8 cellular contexts compared by ENCODE assay signal in the genomic region with DNA sequence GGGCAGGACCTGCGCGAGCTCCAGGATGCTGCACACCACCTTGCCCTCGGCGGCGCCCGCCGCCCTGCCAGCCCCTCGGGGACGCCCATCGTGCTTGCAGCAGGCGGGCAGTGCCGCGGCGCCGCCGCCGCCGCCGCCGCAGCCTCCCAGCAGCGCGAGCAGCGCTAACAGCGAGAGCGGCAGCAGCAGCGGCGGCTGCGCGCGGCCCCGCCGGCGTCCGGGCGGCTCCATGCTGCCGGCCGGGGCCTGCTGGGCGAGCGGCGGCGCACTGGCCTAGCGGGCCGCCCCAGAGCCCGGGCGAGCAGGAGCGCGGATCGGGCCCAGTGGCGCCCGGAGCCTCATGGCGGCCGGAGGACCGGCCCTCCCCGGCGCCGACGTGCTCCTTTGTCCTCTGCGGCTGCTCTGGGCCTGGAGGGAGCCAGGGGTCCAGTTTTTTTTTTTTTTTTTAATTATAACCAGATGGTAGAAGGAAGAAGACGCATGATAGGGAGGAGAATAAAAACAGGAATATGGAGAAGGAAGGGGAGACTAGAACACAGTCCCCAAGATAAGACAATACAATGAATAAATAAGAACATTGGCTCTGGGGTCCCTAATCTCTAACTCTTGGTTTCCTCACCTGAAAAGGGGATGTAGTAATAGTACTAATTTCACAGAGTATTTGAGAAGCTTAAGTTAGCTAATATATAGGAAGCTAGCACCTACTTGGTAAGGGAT. TPM values are rescaled to one million over a fixed set of nuclear protein-coding genes. Genes with fewer than 3 reads are reported as not detected.
DNase-seq lines count a peak whose midpoint lies in the region; ATAC-seq, FAIRE-seq and TF ChIP-seq lines count a peak whose summit lies in the region.

No MANE protein-coding gene starts in this region.

- H3K9me3 Mint-ChIP-seq in activated T-helper 1 cell treated with anti-CD3 and anti-CD28 coated beads, Interleukin-12 subunit alpha, Interleukin-12 subunit beta, Interleukin-2, Interleukin-4 antibody, amounts not matched to agents 30 ng/mL and 10 ng/mL and 1 ng/mL, durations not matched to agents 14 hours and 24 hours and 36 hours = no peaks in the 10 kb centered on the region

- no peak overlapping the region for H3K27ac ChIP-seq in SJCRH30
- H3K27ac ChIP-seq in pancreas = no peak overlapping the region

- H3K9me3 ChIP-seq in SJCRH30 (replicated peaks) = no peaks in the 10 kb centered on the region
- no peaks in the 10 kb centered on the region for H3K9me3 ChIP-seq in pancreas

- H3K27ac Mint-ChIP-seq in activated T-helper 1 cell treated with anti-CD3 and anti-CD28 coated beads, Interleukin-12 subunit alpha, Interleukin-12 subunit beta, Interleukin-2, Interleukin-4 antibody, amounts not matched to agents 30 ng/mL and 10 ng/mL and 1 ng/mL, durations not matched to agents 14 hours and 24 hours and 36 hours = no peak overlapping the region

- WGBS in pancreas, 2 donors = 25 to 35% methylated on average over 33 to 52 of the region's 59 CpGs

- no peak for FAIRE-seq in pancreas (lab: Jason Lieb, UNC)

- DNase-seq in SJCRH30 = peak in 1 of 2 experiments; percentile 41
- peak; percentile 25 to 62 for DNase-seq in foreskin fibroblast
- DNase-seq in pancreas = peak in 3 of 6 donors; percentile 47 to 67 (median 48)
- no peak for DNase-seq in activated T-helper 1 cell treated with anti-CD3 and anti-CD28 coated beads, Interleukin-12 subunit alpha, Interleukin-12 subunit beta, Interleukin-2, Interleukin-4 antibody, amounts not matched to agents 30 ng/mL and 10 ng/mL and 1 ng/mL, durations not matched to agents 14 hours and 24 hours and 36 hours (ENCODE audit: low spot score)
- no peak for DNase-seq in KBM-7
- DNase-seq in cortex of kidney (lab: John Stamatoyannopoulos, UW) = no peak

- H3K4me3 Mint-ChIP-seq in activated T-helper 1 cell treated with anti-CD3 and anti-CD28 coated beads, Interleukin-12 subunit alpha, Interleukin-12 subunit beta, Interleukin-2, Interleukin-4 antibody, amounts not matched to agents 30 ng/mL and 10 ng/mL and 1 ng/mL, durations not matched to agents 14 hours and 24 hours and 36 hours = no peak overlapping the region

- H3K36me3 ChIP-seq in SJCRH30 (no peaks in the 10 kb centered on the region), pancreas (no peaks in the 10 kb centered on the region)

- H3K4me1 Mint-ChIP-seq in activated T-helper 1 cell treated with anti-CD3 and anti-CD28 coated beads, Interleukin-12 subunit alpha, Interleukin-12 subunit beta, Interleukin-2, Interleukin-4 antibody, amounts not matched to agents 30 ng/mL and 10 ng/mL and 1 ng/mL, durations not matched to agents 14 hours and 24 hours and 36 hours (ENCODE audit: low read depth) = no peaks in the 10 kb centered on the region

- in situ Hi-C loops in KBM-7 (cut with MboI; ENCODE audit: low pct_unique_long_range_greater_than_20kb, low sequenced_read_pairs) = no loop called here

- intact Hi-C loops in pancreas (cut with DNase I) = no loop called here
- intact Hi-C loops in activated T-helper 1 cell treated with anti-CD3 and anti-CD28 coated beads, Interleukin-12 subunit alpha, Interleukin-12 subunit beta, Interleukin-2, Interleukin-4 antibody, amounts not matched to agents 30 ng/mL and 10 ng/mL and 1 ng/mL, durations not matched to agents 14 hours and 24 hours and 36 hours (cut with micrococcal nuclease) = no loop called here

- peaks cover 34% of the 10 kb centered on the region for H3K27me3 Mint-ChIP-seq in activated T-helper 1 cell treated with anti-CD3 and anti-CD28 coated beads, Interleukin-12 subunit alpha, Interleukin-12 subunit beta, Interleukin-2, Interleukin-4 antibody, amounts not matched to agents 30 ng/mL and 10 ng/mL and 1 ng/mL, durations not matched to agents 14 hours and 24 hours and 36 hours (ENCODE audit: insufficient read depth)

- H3K36me3 Mint-ChIP-seq in activated T-helper 1 cell treated with anti-CD3 and anti-CD28 coated beads, Interleukin-12 subunit alpha, Interleukin-12 subunit beta, Interleukin-2, Interleukin-4 antibody, amounts not matched to agents 30 ng/mL and 10 ng/mL and 1 ng/mL, durations not matched to agents 14 hours and 24 hours and 36 hours (ENCODE audit: low read depth) = no peaks in the 10 kb centered on the region

- TF ChIP-seq CTCF in foreskin fibroblast (IDR thresholded peaks at IDR 0.05; ENCODE audit: low read depth, low read length) (no peak), pancreas (IDR thresholded peaks at IDR 0.05) (no peak)

- H3K27me3 ChIP-seq in SJCRH30 (no peaks in the 10 kb centered on the region), pancreas (no peaks in the 10 kb centered on the region)

- peak overlapping the region; percentile 34 for H3K4me3 ChIP-seq in SJCRH30
- peak overlapping the region; percentile 20 to 28 for H3K4me3 ChIP-seq in foreskin fibroblast (ENCODE audit: low read depth in 1 of 2, low read length in 2 of 2)
- H3K4me3 ChIP-seq in pancreas = peak overlapping the region in 2 of 4 donors; percentile 21 to 26

- ATAC-seq in GM19397 (IDR thresholded peaks at IDR 0.05; ENCODE audit: unreplicated experiment) (peak; percentile 80), pancreas (peak; percentile 80 to 90 (median 85)), GM19455 (IDR thresholded peaks at IDR 0.05; ENCODE audit: unreplicated experiment) (no peak)

- H3K4me1 ChIP-seq in SJCRH30 (no peaks in the 10 kb centered on the region), pancreas (no peaks in the 10 kb centered on the region)

RNA-seq across cellular contexts. Expression of gene ANKRD62, which starts 17.1 kb away (rescaled TPM):
- not detected in 2 replicates for total RNA-seq in SJCRH30 (2014; rRNA removed; shearing (Covaris generic))
- 1 to 10 TPM; 2.8 to 5.2 (median 3.6) TPM for total RNA-seq in pancreas
- 1 to 10 TPM in 1 of 2 donors, under 1 TPM in 1; 0.38 to 1.6 TPM for polyA plus RNA-seq in pancreas
- not detected in 2 replicates for total RNA-seq in activated T-helper 1 cell treated with anti-CD3 and anti-CD28 coated beads, Interleukin-12 subunit alpha, Interleukin-12 subunit beta, Interleukin-2, Interleukin-4 antibody, amounts not matched to agents 30 ng/mL and 10 ng/mL and 1 ng/mL, durations not matched to agents 14 hours and 24 hours and 36 hours

Comparison
In these comparisons a context has a peak if more than half of its experiments do, and no peak if none do; other contexts are left out.
1. DNase-seq: peak in foreskin fibroblast (2 of 2); none in activated T-helper 1 cell treated with anti-CD3 and anti-CD28 coated beads, Interleukin-12 subunit alpha, Interleukin-12 subunit beta, Interleukin-2, Interleukin-4 antibody, amounts not matched to agents 30 ng/mL and 10 ng/mL and 1 ng/mL, durations not matched to agents 14 hours and 24 hours and 36 hours (single experiment), KBM-7 (single experiment) and cortex of kidney (single experiment).